In the genomic region with DNA sequence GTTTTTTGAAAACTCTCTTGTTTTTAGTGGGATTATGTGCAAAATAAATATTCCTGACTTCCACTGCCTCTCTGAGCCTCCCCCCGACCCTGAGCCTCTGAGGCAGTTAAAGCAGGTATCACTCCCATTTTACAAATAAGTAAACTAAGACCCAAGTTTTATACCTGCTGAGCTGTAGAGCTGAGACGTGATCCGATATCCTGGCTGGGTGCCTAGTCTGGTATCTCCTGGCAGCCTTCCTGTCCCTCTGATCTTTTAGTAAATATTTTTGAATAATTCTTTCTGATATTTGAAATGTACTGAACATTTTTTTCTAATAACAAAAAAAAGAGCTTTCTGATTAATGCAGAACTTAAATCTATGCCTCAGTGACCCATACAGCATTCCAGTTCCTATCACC, we compare ENCODE assay signal across 23 cellular contexts.
"Had no signal": no experiment of that assay in that cellular context is flagged by ENCODE, and none has a peak within 500 bp of the region (broad histone marks: within the 10 kb centered on the region; RNA-seq: fewer than 3 reads in every experiment).

No MANE protein-coding gene starts in this region.

- H3K4me1 ChIP-seq: lower lobe of right lung had no signal

- H3K27ac ChIP-seq: esophagus squamous epithelium, lower lobe of right lung, psoas muscle, sigmoid colon had no signal

- H3K4me3 ChIP-seq: esophagus squamous epithelium, lower lobe of right lung, psoas muscle, sigmoid colon had no signal

- ATAC-seq: effector memory CD8-positive, alpha-beta T cell; left ventricle myocardium superior; naive thymus-derived CD8-positive, alpha-beta T cell; psoas muscle; right cardiac atrium; stimulated activated memory B cell treated with anti-CD40 and anti-IgM and Interleukin-4, amounts not matched to agents 10 μg/mL and 1 μg/mL and 100 μg/mL, for 72 hours; stimulated activated naive CD8-positive, alpha-beta T cell treated with anti-CD3 and anti-CD28 coated beads, Interleukin-15, Interleukin-2, amounts not matched to agents 100 U/mL and 50 U/mL, for 24 hours had no signal

- DNase-seq: cortex of kidney; effector memory CD8-positive, alpha-beta T cell; erythroblast; esophagus squamous epithelium; foreskin melanocyte; glutamatergic neuron; hypothalamus; immature natural killer cell; islet precursor cell; kidney glomerular epithelial cell; left ventricle myocardium superior; lower lobe of right lung; naive thymus-derived CD8-positive, alpha-beta T cell; nephron progenitor cell; nucleus accumbens; posterior cingulate gyrus; psoas muscle; sigmoid colon; stimulated activated CD4-positive, alpha-beta T cell treated with anti-CD3 and anti-CD28 coated beads, Interleukin-4, amount 100 ng/mL, for 4 hours; stimulated activated naive CD8-positive, alpha-beta T cell treated with anti-CD3 and anti-CD28 coated beads, Interleukin-15, Interleukin-2, amounts not matched to agents 100 U/mL and 50 U/mL, for 24 hours had no signal

- H3K36me3 ChIP-seq: lower lobe of right lung, sigmoid colon had no signal

- H3K9me3 ChIP-seq: esophagus squamous epithelium, lower lobe of right lung, psoas muscle, sigmoid colon had no signal

- FAIRE-seq: endometrium had no signal

- H3K27me3 ChIP-seq: esophagus squamous epithelium, sigmoid colon had no signal
